Comparison of ENCODE assay signal across 8 cellular contexts in the genomic region with DNA sequence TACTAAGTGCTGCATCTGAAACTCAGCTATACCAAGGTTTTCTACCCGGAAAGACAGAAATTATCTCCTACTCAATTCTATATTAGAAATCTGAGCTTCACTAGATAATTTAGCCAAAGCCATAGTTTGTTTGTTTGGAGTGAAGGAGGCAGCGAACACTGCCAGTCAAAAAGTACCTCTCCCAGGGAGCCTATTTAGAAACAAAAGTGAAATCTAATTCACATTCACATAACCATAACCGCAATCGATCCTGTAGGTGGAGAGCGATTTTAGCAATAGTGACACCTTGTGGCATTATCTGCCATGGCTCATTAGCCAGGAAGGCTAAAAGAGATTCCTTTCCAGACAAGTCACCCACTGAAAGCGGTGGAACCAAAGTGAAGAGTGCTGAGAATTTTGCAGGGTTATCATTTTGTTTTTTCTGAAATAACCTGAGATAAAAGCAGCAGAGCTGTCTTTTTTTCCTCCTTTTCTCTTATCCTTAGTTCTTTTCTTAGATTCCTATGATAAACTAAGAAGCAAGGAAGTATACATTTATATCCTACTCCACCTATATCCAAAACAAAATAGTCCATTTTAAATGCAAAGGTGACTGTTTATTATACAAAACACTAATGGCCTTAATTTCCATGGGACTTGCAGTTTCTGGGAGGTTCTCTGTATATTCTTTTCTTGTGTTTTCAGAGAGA.
A peak's percentile ranks its signal among the peaks of the same experiment; 100 is the strongest.
DNase-seq lines count a peak whose midpoint lies in the region; ATAC-seq, FAIRE-seq and TF ChIP-seq lines count a peak whose summit lies in the region.

No MANE protein-coding gene starts in this region.

- TF ChIP-seq CTCF in GM20000 (IDR thresholded peaks at IDR 0.05; ENCODE audit: extremely low read depth, missing control alignments) (peak; percentile 54), foreskin fibroblast (IDR thresholded peaks at IDR 0.05; ENCODE audit: low read depth, low read length) (peak; percentile 78)

- FAIRE-seq in urothelium cell line (lab: Jason Lieb, UNC), result peak; percentile 97

- H3K4me3 ChIP-seq in foreskin fibroblast (ENCODE audit: low read depth in 1 of 2, low read length in 2 of 2), result peak overlapping the region; percentile 20 to 38

- DNase-seq in DMS79 treated with DMSO at 0.1 percent for 48 hours (lab: John Stamatoyannopoulos, UW) (peak; percentile 40), GM20000 (ENCODE audit: low spot score) (peak; percentile 81), NCI-H82 (lab: John Stamatoyannopoulos, UW) (peak; percentile 83), activated T-cell treated with anti-CD3 and anti-CD28 coated beads for 48 hours (ENCODE audit: low read depth) (peak; percentile 13), foreskin fibroblast (peak; percentile 64 to 86), non-pigmented ciliary epithelial cell (ENCODE audit: low read depth) (peak; percentile 72), urothelium cell line (ENCODE audit: low spot score) (peak; percentile 82)

- ATAC-seq in HG03565 (IDR thresholded peaks at IDR 0.05; ENCODE audit: unreplicated experiment), result peak; percentile 99

Comparison
In these comparisons a context has a peak if more than half of its experiments do, and no peak if none do; other contexts are left out.
1. Peak in every context shown above with its lines: DNase-seq, ATAC-seq and H3K4me3 ChIP-seq.
2. DNase-seq: peak in every context shown above with its lines; median percentile 83 in NCI-H82; 82 in urothelium cell line; 81 in GM20000; 75 in foreskin fibroblast; 72 in non-pigmented ciliary epithelial cell; 40 in DMS79 treated with DMSO at 0.1 percent for 48 hours; 13 in activated T-cell treated with anti-CD3 and anti-CD28 coated beads for 48 hours.